In the genomic region with DNA sequence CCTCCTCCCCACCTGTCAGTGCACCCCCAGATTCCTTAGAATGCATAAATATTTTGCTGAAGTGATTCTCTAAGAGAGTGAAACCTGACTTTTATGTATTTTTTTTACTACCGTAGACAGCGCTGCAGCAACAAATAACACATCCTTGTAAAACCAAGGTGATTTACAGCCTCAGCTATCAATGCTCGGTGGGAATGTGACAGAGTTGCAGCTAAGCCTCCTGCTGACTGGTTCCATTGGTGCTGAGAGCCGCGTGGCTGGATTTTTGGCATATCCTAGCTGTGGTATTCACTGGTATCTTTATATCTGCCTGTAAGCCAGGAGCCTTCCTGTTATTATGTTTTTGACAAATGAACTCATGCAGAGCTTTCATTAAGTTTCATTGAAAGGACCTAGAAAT, we compare ENCODE assay signal across 2 cellular contexts.
A peak's percentile ranks its signal among the peaks of the same experiment; 100 is the strongest.
TF ChIP-seq lines count a peak whose summit lies in the region.

No MANE protein-coding gene starts in this region.

TF ChIP-seq in H1, 55 proteins besides CTCF, POLR2A, EP300 and RAD21:
- no peak for TF ChIP-seq NANOG (IDR thresholded peaks at IDR 0.05; ENCODE audit: insufficient read depth, low read depth, low read length, poor library complexity, severe bottlenecking)
- no peak for TF ChIP-seq JUND (IDR thresholded peaks at IDR 0.05; ENCODE audit: low read length)
- TF ChIP-seq CBX8 (IDR thresholded peaks at IDR 0.05; ENCODE audit: borderline replicate concordance, low read depth, low read length): no peak
- TF ChIP-seq KDM5A (IDR thresholded peaks at IDR 0.05; ENCODE audit: low read length): no peak
- TF ChIP-seq HDAC2 (IDR thresholded peaks at IDR 0.05; ENCODE audit: borderline replicate concordance in 1 of 2, low read depth in 2 of 2, low read length in 2 of 2): no peak
- no peak for TF ChIP-seq BACH1 (IDR thresholded peaks at IDR 0.05; ENCODE audit: low read length)
- no peak for TF ChIP-seq BCL11A (IDR thresholded peaks at IDR 0.05; ENCODE audit: low read depth in 2 of 2, low read length in 2 of 2)
- TF ChIP-seq TAF7 (optimal IDR thresholded peaks at IDR 0.05; ENCODE audit: borderline replicate concordance, low read depth, low read length): no peak
- TF ChIP-seq JUN (IDR thresholded peaks at IDR 0.05; ENCODE audit: low read depth, low read length): no peak
- TF ChIP-seq, protein P1, sequence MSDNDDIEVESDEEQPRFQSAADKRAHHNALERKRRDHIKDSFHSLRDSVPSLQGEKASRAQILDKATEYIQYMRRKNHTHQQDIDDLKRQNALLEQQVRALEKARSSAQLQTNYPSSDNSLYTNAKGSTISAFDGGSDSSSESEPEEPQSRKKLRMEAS (IDR thresholded peaks at IDR 0.05): no peak
- no peak for TF ChIP-seq CHD1 (IDR thresholded peaks at IDR 0.05; ENCODE audit: low read depth, low read length)
- TF ChIP-seq KDM1A (IDR thresholded peaks at IDR 0.05; ENCODE audit: borderline replicate concordance, low read length): no peak
- no peak for TF ChIP-seq POU5F1 (IDR thresholded peaks at IDR 0.05; ENCODE audit: low read depth, low read length)
- TF ChIP-seq MAFK (IDR thresholded peaks at IDR 0.05; ENCODE audit: low read depth, low read length): no peak
- TF ChIP-seq BRCA1 (IDR thresholded peaks at IDR 0.05; ENCODE audit: low read depth, low read length): no peak

TF ChIP-seq in neural cell, 6 proteins besides CTCF, POLR2A, EP300 and RAD21 (continued from another document):
- TF ChIP-seq, protein P2, sequence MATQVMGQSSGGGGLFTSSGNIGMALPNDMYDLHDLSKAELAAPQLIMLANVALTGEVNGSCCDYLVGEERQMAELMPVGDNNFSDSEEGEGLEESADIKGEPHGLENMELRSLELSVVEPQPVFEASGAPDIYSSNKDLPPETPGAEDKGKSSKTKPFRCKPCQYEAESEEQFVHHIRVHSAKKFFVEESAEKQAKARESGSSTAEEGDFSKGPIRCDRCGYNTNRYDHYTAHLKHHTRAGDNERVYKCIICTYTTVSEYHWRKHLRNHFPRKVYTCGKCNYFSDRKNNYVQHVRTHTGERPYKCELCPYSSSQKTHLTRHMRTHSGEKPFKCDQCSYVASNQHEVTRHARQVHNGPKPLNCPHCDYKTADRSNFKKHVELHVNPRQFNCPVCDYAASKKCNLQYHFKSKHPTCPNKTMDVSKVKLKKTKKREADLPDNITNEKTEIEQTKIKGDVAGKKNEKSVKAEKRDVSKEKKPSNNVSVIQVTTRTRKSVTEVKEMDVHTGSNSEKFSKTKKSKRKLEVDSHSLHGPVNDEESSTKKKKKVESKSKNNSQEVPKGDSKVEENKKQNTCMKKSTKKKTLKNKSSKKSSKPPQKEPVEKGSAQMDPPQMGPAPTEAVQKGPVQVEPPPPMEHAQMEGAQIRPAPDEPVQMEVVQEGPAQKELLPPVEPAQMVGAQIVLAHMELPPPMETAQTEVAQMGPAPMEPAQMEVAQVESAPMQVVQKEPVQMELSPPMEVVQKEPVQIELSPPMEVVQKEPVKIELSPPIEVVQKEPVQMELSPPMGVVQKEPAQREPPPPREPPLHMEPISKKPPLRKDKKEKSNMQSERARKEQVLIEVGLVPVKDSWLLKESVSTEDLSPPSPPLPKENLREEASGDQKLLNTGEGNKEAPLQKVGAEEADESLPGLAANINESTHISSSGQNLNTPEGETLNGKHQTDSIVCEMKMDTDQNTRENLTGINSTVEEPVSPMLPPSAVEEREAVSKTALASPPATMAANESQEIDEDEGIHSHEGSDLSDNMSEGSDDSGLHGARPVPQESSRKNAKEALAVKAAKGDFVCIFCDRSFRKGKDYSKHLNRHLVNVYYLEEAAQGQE (IDR thresholded peaks at IDR 0.05; ENCODE audit: borderline replicate concordance): no peak
- TF ChIP-seq POLR2AphosphoS5 (IDR thresholded peaks at IDR 0.05): peak; percentile 11
